ENCODE assay signal across 16 cellular contexts in genomic region chr5:76495870-76496269, GRCh38.
"Had no signal": no experiment of that assay in that cellular context is flagged by ENCODE, and none has a peak within 500 bp of the region (broad histone marks: within the 10 kb centered on the region; RNA-seq: fewer than 3 reads in every experiment).

No MANE protein-coding gene starts in this region.

- DNase-seq: activated CD8-positive, alpha-beta memory T cell treated with anti-CD3 and anti-CD28 coated beads for 24 hours; activated naive CD4-positive, alpha-beta T cell treated with Interleukin-2 at 50 U/mL for 16 hours; anterior cingulate cortex; brain microvascular endothelial cell; cortex of kidney; effector CD8-positive, alpha-beta T cell; foreskin fibroblast; hypothalamus; kidney glomerular epithelial cell; mesendoderm; ovary; T-cell; T-helper 9 cell had no signal

- H3K4me3 ChIP-seq: ovary, thoracic aorta had no signal

- H3K27me3 ChIP-seq: brain microvascular endothelial cell, ovary had no signal

- H3K27me3 Mint-ChIP-seq: T-cell had no signal

- H3K9me3 ChIP-seq: ovary, thoracic aorta had no signal

- H3K36me3 ChIP-seq: brain microvascular endothelial cell, ovary, thoracic aorta had no signal

- ATAC-seq: sciatic nerve, T-cell had no signal

- H3K9me3 Mint-ChIP-seq: neural crest cell, T-cell had no signal

- H3K27ac ChIP-seq: brain microvascular endothelial cell, ovary, thoracic aorta had no signal

- H3K4me3 Mint-ChIP-seq: neural crest cell, T-cell had no signal
